In genomic region chr22:39519681-39520053, GRCh38 we compare ENCODE assay signal across 8 cellular contexts. TPM values are rescaled to one million over a fixed set of nuclear protein-coding genes. Genes with fewer than 3 reads are reported as not detected.
DNase-seq lines count a peak whose midpoint lies in the region; ATAC-seq lines count a peak whose summit lies in the region.

No MANE protein-coding gene starts in this region.

- no peak for DNase-seq in activated T-cell treated with anti-CD3 and anti-CD28 coated beads, Interleukin-2, amount 50 U/mL, for 72 hours
- DNase-seq in activated T-cell treated with anti-CD3 and anti-CD28 coated beads, Interleukin-2, amount 50 U/mL, for 48 hours: no peak
- DNase-seq in NT2/D1 (ENCODE audit: low read depth, low spot score) (no peak), caudate nucleus (lab: John Stamatoyannopoulos, UW) (peak in 41 of 61 donors; percentile 30 to 83 (median 68)), left kidney (ENCODE audit: low read depth, low spot score) (peak; percentile 84), substantia nigra (lab: John Stamatoyannopoulos, UW) (peak in 38 of 49 donors; percentile 46 to 88 (median 70)), DMS114 treated with DMSO at 0.1 percent for 48 hours (lab: John Stamatoyannopoulos, UW; ENCODE audit: unreplicated experiment) (no peak)

- peaks cover 25% of the 10 kb centered on the region for H3K27me3 ChIP-seq in NT2/D1 (ENCODE audit: insufficient read depth, insufficient read length)

- H3K9me3 Mint-ChIP-seq in activated T-cell treated with anti-CD3 and anti-CD28 coated beads, Interleukin-2, amount 50 U/mL, for 72 hours: no peaks in the 10 kb centered on the region

- peak overlapping the region; percentile 95 for H3K9ac ChIP-seq in NT2/D1 (ENCODE audit: insufficient read length, low read depth)

- peaks cover 70% of the 10 kb centered on the region for H3K36me3 ChIP-seq in NT2/D1 (ENCODE audit: insufficient read depth, insufficient read length, low read length)

- peak; percentile 0 to 3 for ATAC-seq in activated T-cell treated with anti-CD3 and anti-CD28 coated beads, Interleukin-2, amount 50 U/mL, for 72 hours (replicated peaks in 1 of 2)
- ATAC-seq in HG02623 (IDR thresholded peaks at IDR 0.05; ENCODE audit: unreplicated experiment): peak; percentile 22

- no peaks in the 10 kb centered on the region for H3K27me3 Mint-ChIP-seq in activated T-cell treated with anti-CD3 and anti-CD28 coated beads, Interleukin-2, amount 50 U/mL, for 72 hours (ENCODE audit: low read depth)

- H3K36me3 Mint-ChIP-seq in activated T-cell treated with anti-CD3 and anti-CD28 coated beads, Interleukin-2, amount 50 U/mL, for 72 hours (ENCODE audit: insufficient read depth in 2 of 2): peaks cover 33 to 44% of the 10 kb centered on the region in 2 donors

- H3K27ac Mint-ChIP-seq in activated T-cell treated with anti-CD3 and anti-CD28 coated beads, Interleukin-2, amount 50 U/mL, for 72 hours: peak overlapping the region; percentile 99

- no peaks in the 10 kb centered on the region for H3K9me3 ChIP-seq in NT2/D1 (ENCODE audit: insufficient read depth, low read length)

- peaks cover 59% of the 10 kb centered on the region for H3K4me1 Mint-ChIP-seq in activated T-cell treated with anti-CD3 and anti-CD28 coated beads, Interleukin-2, amount 50 U/mL, for 72 hours (ENCODE audit: low read depth)

- peak overlapping the region; percentile 75 for H3K4me3 ChIP-seq in NT2/D1 (ENCODE audit: insufficient read length, low read depth)

- peaks cover 7% of the 10 kb centered on the region for H3K4me1 ChIP-seq in NT2/D1 (ENCODE audit: insufficient read depth, insufficient read length)

- peak overlapping the region; percentile 90 to 91 for H3K4me3 Mint-ChIP-seq in activated T-cell treated with anti-CD3 and anti-CD28 coated beads, Interleukin-2, amount 50 U/mL, for 72 hours

- H3K27ac ChIP-seq in caudate nucleus (ENCODE audit: low read depth, low read length) (peak overlapping the region; percentile 99), substantia nigra (ENCODE audit: low read depth, low read length, poor library complexity, severe bottlenecking) (peak overlapping the region; percentile 98)

RNA-seq across cellular contexts. Expression of gene ATF4, which starts 0.7 kb away (rescaled TPM):
- total RNA-seq in activated T-cell treated with anti-CD3 and anti-CD28 coated beads, Interleukin-2, amount 50 U/mL, for 72 hours: 100 to 1,000 TPM; 779 to 836 TPM

RNA-seq across cellular contexts. Expression of gene RPS19BP1, which starts 12.9 kb away (rescaled TPM):
- total RNA-seq in activated T-cell treated with anti-CD3 and anti-CD28 coated beads, Interleukin-2, amount 50 U/mL, for 72 hours: 10 to 100 TPM; 78.3 to 82.0 TPM

RNA-seq across cellular contexts. Expression of gene MIEF1, which starts 17.6 kb away (rescaled TPM):
- 10 to 100 TPM; 49.5 to 58.3 TPM for total RNA-seq in activated T-cell treated with anti-CD3 and anti-CD28 coated beads, Interleukin-2, amount 50 U/mL, for 72 hours

RNA-seq across cellular contexts. Expression of gene CACNA1I, which starts 50.9 kb away (rescaled TPM):
- total RNA-seq in activated T-cell treated with anti-CD3 and anti-CD28 coated beads, Interleukin-2, amount 50 U/mL, for 72 hours: under 1 TPM; 0.34 to 0.58 TPM

Comparison
In these comparisons a context has a peak if more than half of its experiments do, and no peak if none do; other contexts are left out.
1. DNase-seq: peak in caudate nucleus (41 of 61), left kidney (single experiment) and substantia nigra (38 of 49); none in activated T-cell treated with anti-CD3 and anti-CD28 coated beads, Interleukin-2, amount 50 U/mL, for 72 hours (0 of 2), activated T-cell treated with anti-CD3 and anti-CD28 coated beads, Interleukin-2, amount 50 U/mL, for 48 hours (0 of 2), NT2/D1 (single experiment) and DMS114 treated with DMSO at 0.1 percent for 48 hours (single experiment).